Comparison of ENCODE assay signal across 8 cellular contexts in genomic region chr18:32158108-32158624, GRCh38. TPM values are rescaled to one million over a fixed set of nuclear protein-coding genes. Genes with fewer than 3 reads are reported as not detected.
DNase-seq lines count a peak whose midpoint lies in the region; ATAC-seq, FAIRE-seq and TF ChIP-seq lines count a peak whose summit lies in the region.

No MANE protein-coding gene starts in this region.

- peak; percentile 84 for TF ChIP-seq CTCF in BJ (IDR thresholded peaks at IDR 0.05; ENCODE audit: insufficient read depth, low read depth, low read length)

- H3K36me3 ChIP-seq in BJ (ENCODE audit: control insufficient read depth, insufficient read depth, low read length), result no peaks in the 10 kb centered on the region

- no peak overlapping the region for H3K4me3 ChIP-seq in BJ (ENCODE audit: low read depth, low read length)

- no peaks in the 10 kb centered on the region for H3K27me3 ChIP-seq in BJ (ENCODE audit: control insufficient read depth, insufficient read depth, low read length)

- FAIRE-seq in GM19239 (lab: Jason Lieb, UNC), result peak; percentile 87

- CTCF ChIA-PET in BJ (lab: Yijun Ruan, JAX), result interaction anchor here (0.6 to 4.8 kb wide), 23 partner anchors 9 to 402 kb away, joined by 3 to 59 read pairs (median 4); partner anchors contain the start of genes GAREM1 and RNF138

- POLR2A ChIA-PET in BJ (lab: Charles Lee), result no interaction called here

- peak; percentile 25 for DNase-seq in BJ (ENCODE audit: low read depth)
- DNase-seq in GM19239 (ENCODE audit: insufficient read length, low spot score), result peak; percentile 46
- DNase-seq in NCI-H345 treated with DMSO at 0.1 percent for 48 hours (lab: John Stamatoyannopoulos, UW; ENCODE audit: unreplicated experiment), result peak; percentile 90
- DNase-seq in activated CD4-positive, CD25-positive, alpha-beta regulatory T cell treated with anti-CD3 and anti-CD28 coated beads, Interleukin-2, amount 50 U/mL, for 72 hours, result peak; percentile 57
- DNase-seq in cerebellum (ENCODE audit: low spot score), result peak; percentile 78
- DNase-seq in left colon, result peak; percentile 83 to 87
- DNase-seq in stimulated activated CD4-positive, alpha-beta T cell treated with anti-CD3 and anti-CD28 coated beads, Interleukin-2, amount 100 ng/mL, for 48 hours, result peak; percentile 57 to 61

- peak; percentile 94 for ATAC-seq in HG03432 (IDR thresholded peaks at IDR 0.05; ENCODE audit: unreplicated experiment)
- peak; percentile 79 for ATAC-seq in left colon

- intact Hi-C loops in left colon (cut with DNase I, micrococcal nuclease), result loop anchor here (2.0 to 10.0 kb wide), 3 partner anchors 314 to 397 kb away; partner anchors contain the start of gene GAREM1 (in 1 of the 2)

RNA-seq across cellular contexts. Expression of gene MEP1B, which starts 31.7 kb away (rescaled TPM):
- polyA plus RNA-seq in BJ (2011; rRNA removed), result not detected in 2 replicates
- polyA minus RNA-seq in BJ (2011; rRNA and poly(A)+ RNA removed), result not detected in 2 replicates
- total RNA-seq in cerebellum (0.54 TPM), left colon (10 to 100 TPM; 11.3 to 11.8 TPM)

Comparison
In these comparisons a context has a peak if more than half of its experiments do, and no peak if none do; other contexts are left out.
1. DNase-seq: peak in every context shown above with its lines; median percentile 90 in NCI-H345 treated with DMSO at 0.1 percent for 48 hours; 85 in left colon; 78 in cerebellum; 59 in stimulated activated CD4-positive, alpha-beta T cell treated with anti-CD3 and anti-CD28 coated beads, Interleukin-2, amount 100 ng/mL, for 48 hours; 57 in activated CD4-positive, CD25-positive, alpha-beta regulatory T cell treated with anti-CD3 and anti-CD28 coated beads, Interleukin-2, amount 50 U/mL, for 72 hours; 46 in GM19239; 25 in BJ.